Comparison of ENCODE assay signal across 16 cellular contexts in the genomic region with DNA sequence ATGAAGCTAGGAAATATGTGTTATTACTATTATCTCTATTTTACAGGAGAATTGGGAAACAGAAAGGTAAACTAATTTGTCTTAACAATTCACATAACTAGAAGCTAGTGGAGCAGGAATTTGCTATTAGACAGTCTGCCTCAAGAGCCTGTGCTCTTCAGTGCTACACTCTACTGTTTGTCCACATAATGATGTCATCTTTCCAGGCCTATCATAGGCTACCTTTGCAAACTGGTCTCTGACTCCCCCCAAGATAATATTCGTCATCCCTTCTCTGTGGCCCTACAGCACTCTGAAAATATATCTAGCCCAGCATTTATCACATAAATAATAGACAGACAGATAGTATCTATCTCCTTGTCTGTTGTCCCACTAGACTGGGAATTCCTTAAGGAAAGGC. TPM values are rescaled to one million over a fixed set of nuclear protein-coding genes. Genes with fewer than 3 reads are reported as not detected.
DNase-seq lines count a peak whose midpoint lies in the region; ATAC-seq, FAIRE-seq and TF ChIP-seq lines count a peak whose summit lies in the region.
"Had no signal": no experiment of that assay in that cellular context is flagged by ENCODE, and none has a peak within 500 bp of the region (broad histone marks: within the 10 kb centered on the region; RNA-seq: fewer than 3 reads in every experiment).

No MANE protein-coding gene starts in this region.

- no peaks in the 10 kb centered on the region for H3K27me3 ChIP-seq in IMR-90 (ENCODE audit: control insufficient read depth, insufficient read depth, low read length)
- no peaks in the 10 kb centered on the region for H3K27me3 ChIP-seq in GM12878 (replicated peaks in 1 of 2; ENCODE audit: control insufficient read depth in 2 of 2, insufficient read depth in 2 of 2, low read length in 1 of 2)
- H3K27me3 ChIP-seq: SJSA1 had no signal

- CTCF ChIA-PET in IMR-90 (lab: Yijun Ruan, JAX) = no interaction called here
- CTCF ChIA-PET in GM12878 (lab: Yijun Ruan, JAX) = no interaction called here

- dilution Hi-C loops in IMR-90 (cut with HindIII; ENCODE audit: low sequenced_read_pairs, unreplicated experiment) = no loop called here

- ATAC-seq in IMR-90 (ENCODE audit: low read depth) (no peak), GM12878 (no peak), HG02884 (IDR thresholded peaks at IDR 0.05; ENCODE audit: unreplicated experiment) (no peak)
- ATAC-seq: PC-3 had no signal

- TF ChIP-seq CTCF in IMR-90 (conservative IDR thresholded peaks at IDR 0.05; ENCODE audit: low read depth, low read length) (no peak), GM12878 (IDR thresholded peaks at IDR 0.05 in 2 of 3, conservative IDR thresholded peaks at IDR 0.05 in 1 of 3; ENCODE audit: control insufficient read depth in 2 of 3, extremely low read depth in 1 of 3, insufficient read depth in 1 of 3, low read depth in 3 of 3, low read length in 3 of 3) (no peak), mesothelial cell of epicardium (IDR thresholded peaks at IDR 0.05; ENCODE audit: unreplicated experiment) (no peak)

- H3K23ac ChIP-seq in IMR-90 (ENCODE audit: low read depth, low read length) = no peak overlapping the region

- no peak for TF ChIP-seq EP300 in GM12878 (IDR thresholded peaks at IDR 0.05; ENCODE audit: borderline replicate concordance in 1 of 2, control insufficient read depth in 1 of 2, low read depth in 2 of 2, low read length in 2 of 2)

- H3K9ac ChIP-seq in IMR-90 (ENCODE audit: low read depth, low read length) (no peak overlapping the region), GM12878 (ENCODE audit: control insufficient read depth, insufficient read depth, low read length) (no peak overlapping the region)

- SMC1A ChIA-PET in GM12878 (lab: Charles Lee; ENCODE audit: uncharacterized antibody, unreplicated experiment) = interaction anchor here (0.7 to 1.9 kb wide), 3 partner anchors 10 to 815 kb away, joined by 3 to 5 read pairs (median 3); no protein-coding TSS in a partner anchor

- H2AFZ ChIP-seq in IMR-90 (replicated peaks; ENCODE audit: low read length, poor library complexity) (no peak overlapping the region), GM12878 (ENCODE audit: control insufficient read depth, low read depth, low read length) (no peak overlapping the region)

- BruUV-seq in IMR-90 (replicated peaks; lab: Mats Ljungman, UMichigan) (no TSS peak), GM12878 (replicated peaks; lab: Mats Ljungman, UMichigan) (no TSS peak)

- TF ChIP-seq RAD21 in IMR-90 (IDR thresholded peaks at IDR 0.05; ENCODE audit: low read length) = no peak
- TF ChIP-seq RAD21 in GM12878 (IDR thresholded peaks at IDR 0.05; ENCODE audit: insufficient read depth, low read depth, low read length) = no peak

- no peak overlapping the region for H2AK9ac ChIP-seq in IMR-90 (replicated peaks; ENCODE audit: low read depth, low read length, poor library complexity)

- no peak overlapping the region for H2BK15ac ChIP-seq in IMR-90 (ENCODE audit: low read depth, low read length)

- H3K18ac ChIP-seq in IMR-90 (ENCODE audit: low read depth, low read length) = no peak overlapping the region

- H3K4me3 ChIP-seq in IMR-90 (ENCODE audit: insufficient read depth, low read depth, low read length) (no peak overlapping the region), GM12878 (no peak overlapping the region)
- H3K4me3 ChIP-seq: SJSA1 had no signal

- intact Hi-C loops in IMR-90 (cut with micrococcal nuclease) (no loop called here), GM12878 (cut with micrococcal nuclease; ENCODE audit: unreplicated experiment) (no loop called here)

- H3K9me3 ChIP-seq in IMR-90 (ENCODE audit: control insufficient read depth, insufficient read depth, low read length) = no peaks in the 10 kb centered on the region
- no peaks in the 10 kb centered on the region for H3K9me3 ChIP-seq in GM12878 (replicated peaks; ENCODE audit: control insufficient read depth, insufficient read depth, low read length)

- no peak overlapping the region for H2BK120ac ChIP-seq in IMR-90 (ENCODE audit: low read depth, low read length)

- H3K4me2 ChIP-seq in IMR-90 (ENCODE audit: low read depth, low read length) = no peak overlapping the region
- H3K4me2 ChIP-seq in GM12878 (ENCODE audit: control insufficient read depth, insufficient read depth) = no peak overlapping the region

- H3K4me3 Mint-ChIP-seq in mesothelial cell of epicardium = no peak overlapping the region
- H3K4me3 Mint-ChIP-seq: CD14-positive monocyte, H9 had no signal

- no peaks in the 10 kb centered on the region for H3K27me3 Mint-ChIP-seq in mesothelial cell of epicardium (ENCODE audit: low read depth)

- H2AK5ac ChIP-seq in IMR-90 (ENCODE audit: low read depth, low read length) = no peak overlapping the region

- H3K4me1 ChIP-seq in IMR-90 (ENCODE audit: control insufficient read depth, insufficient read depth, low read length) (peaks cover 20% of the 10 kb centered on the region), GM12878 (ENCODE audit: control insufficient read depth, insufficient read depth, low read length) (peaks cover 26% of the 10 kb centered on the region)

- H3K4ac ChIP-seq in IMR-90 (ENCODE audit: low read depth, low read length) = no peak overlapping the region

- WGBS in IMR-90 (ENCODE audit: extremely low coverage in 2 of 2, insufficient read length in 1 of 2), 2 experiments = no CpG with 5 or more reads among the region's 1 CpG
- WGBS in GM12878 (ENCODE audit: insufficient coverage, insufficient replicate concordance, low lambda C conversion rate, missing lambda C conversion rate) = 90% methylated on average over 1 of the region's 1 CpG

- H3K79me2 ChIP-seq in GM12878 (ENCODE audit: control insufficient read depth, insufficient read depth, low read length) = no peaks in the 10 kb centered on the region; the same call in 1 of the 2 replicates

- no peak overlapping the region for H4K8ac ChIP-seq in IMR-90 (ENCODE audit: low read depth in 2 of 2, low read length in 2 of 2)

- peaks cover 28 to 49% of the 10 kb centered on the region in 2 experiments for H3K79me1 ChIP-seq in IMR-90 (ENCODE audit: low read depth in 1 of 2, low read length in 2 of 2)

- peaks cover 69% of the 10 kb centered on the region for H3K4me1 Mint-ChIP-seq in mesothelial cell of epicardium
- H3K4me1 Mint-ChIP-seq: H9 had no signal

- in situ Hi-C loops in IMR-90 (cut with MboI; ENCODE audit: low sequenced_read_pairs) (no loop called here), GM12878 (cut with MboI) (no loop called here)

- H3K56ac ChIP-seq in IMR-90 (ENCODE audit: extremely low read depth, insufficient read depth, low read length) = no peak overlapping the region

- peak; percentile 90 for DNase-seq in DMS53 (lab: John Stamatoyannopoulos, UW)
- DNase-seq in IMR-90 = peak; percentile 8
- DNase-seq in GM12878 (ENCODE audit: low read depth, low spot score) = no peak
- no peak for DNase-seq in mesothelial cell of epicardium (ENCODE audit: low spot score in 2 of 2, unreplicated experiment in 2 of 2)
- no peak for DNase-seq in SKM-1 treated with dmso at 0.1 percent for 144 hours (lab: John Stamatoyannopoulos, UW; ENCODE audit: unreplicated experiment)
- DNase-seq in activated gamma-delta T cell (lab: John Stamatoyannopoulos, UW) = no peak
- DNase-seq: H9, NCI-H1417, NCI-H2171, NCI-H446 treated with DMSO at 0.1 percent for 48 hours, NCI-H748 treated with DMSO at 0.1 percent for 48 hours, PC-3, SW 1271 had no signal

- POLR2A ChIA-PET in IMR-90 (lab: Charles Lee; ENCODE audit: unreplicated experiment) = no interaction called here
- POLR2A ChIA-PET in GM12878 (lab: Charles Lee) = no interaction called here

- H3K27ac ChIP-seq in IMR-90 (ENCODE audit: insufficient read depth, low read length) (no peak overlapping the region), GM12878 (ENCODE audit: control insufficient read depth, insufficient read depth) (no peak overlapping the region)
- H3K27ac ChIP-seq: SJSA1 had no signal

- H3K36me3 Mint-ChIP-seq in mesothelial cell of epicardium = peaks cover 21% of the 10 kb centered on the region

- peaks cover 25% of the 10 kb centered on the region for H4K20me1 ChIP-seq in IMR-90 (ENCODE audit: insufficient read depth, low read length)
- no peaks in the 10 kb centered on the region for H4K20me1 ChIP-seq in GM12878 (ENCODE audit: control insufficient read depth, insufficient read depth)

- H3K14ac ChIP-seq in IMR-90 (replicated peaks; ENCODE audit: low read depth, low read length) = no peak overlapping the region

- TF ChIP-seq POLR2A in IMR-90 (IDR thresholded peaks at IDR 0.05; ENCODE audit: low read depth, low read length) = no peak
- TF ChIP-seq POLR2A in GM12878 (IDR thresholded peaks at IDR 0.05; ENCODE audit: low read depth, low read length) = no peak

- no peak overlapping the region for H2BK20ac ChIP-seq in IMR-90 (ENCODE audit: low read depth, low read length)

- RAD21 ChIA-PET in GM12878 (lab: Charles Lee; ENCODE audit: unreplicated experiment) = no interaction called here

- no peaks in the 10 kb centered on the region for H3K9me3 Mint-ChIP-seq in mesothelial cell of epicardium
- H3K9me3 Mint-ChIP-seq: CD14-positive monocyte, H9 had no signal

- peaks cover 21% of the 10 kb centered on the region for H3K9me1 ChIP-seq in IMR-90 (ENCODE audit: insufficient read depth, low read length)

- H2BK5ac ChIP-seq in IMR-90 (ENCODE audit: low read depth, low read length, poor library complexity, severe bottlenecking) = no peak overlapping the region

- H4K91ac ChIP-seq in IMR-90 (ENCODE audit: insufficient read depth, low read depth, low read length) = no peak overlapping the region

- H4K5ac ChIP-seq in IMR-90 (ENCODE audit: low read depth, low read length) = no peak overlapping the region

- no peak for FAIRE-seq in GM12878 (lab: Jason Lieb, UNC)

- peaks cover 12% of the 10 kb centered on the region for H3K36me3 ChIP-seq in IMR-90 (ENCODE audit: control insufficient read depth, insufficient read depth, low read length)
- H3K36me3 ChIP-seq in GM12878 (ENCODE audit: control insufficient read depth in 2 of 2, insufficient read depth in 2 of 2, low read length in 1 of 2) = peaks cover 9 to 20% of the 10 kb centered on the region in 2 experiments

- H3K27ac Mint-ChIP-seq in mesothelial cell of epicardium = peak overlapping the region; percentile 57
- H3K27ac Mint-ChIP-seq: CD14-positive monocyte, H9 had no signal

RNA-seq across cellular contexts. Expression of a gene that starts 34.1 kb away (rescaled TPM):
- 27.8 and 29.2 TPM in 2 replicates for total RNA-seq in IMR-90 (2012; rRNA removed)
- 10.8 and 13.5 TPM in 2 replicates for polyA plus RNA-seq in IMR-90 (2012; rRNA removed)
- polyA plus RNA-seq in IMR-90 (2012; cell fraction: cytosol; rRNA removed) = 3.8 and 4.7 TPM in 2 replicates
- polyA plus RNA-seq in IMR-90 (2012; cell fraction: nucleus; rRNA removed; ENCODE audit: low replicate concordance) = 9.5 and 28.8 TPM in 2 replicates
- 80.4 and 83.6 TPM in 2 replicates for total RNA-seq in GM12878 (2013; cell fraction: nucleolus; rRNA removed)
- total RNA-seq in GM12878 (2014; rRNA removed) = 29.0 and 33.4 TPM in 2 replicates
- 27.9 and 32.2 TPM in 2 replicates for total RNA-seq in GM12878 (2014; rRNA removed; fragmentation: Illumina TruSeq; extraction: Trizol)
- total RNA-seq in GM12878 (2021) = 20.5 and 22.8 TPM in 2 replicates
- polyA plus RNA-seq in GM12878 (2011; ENCODE audit: low read depth) = 16.0 TPM
- polyA plus RNA-seq in GM12878 (2011; rRNA removed) = 35.8 and 52.4 TPM in 2 replicates
- 16.4 and 16.9 TPM in 2 replicates for polyA plus RNA-seq in GM12878 (2011; cell fraction: cytosol; rRNA removed)
- polyA plus RNA-seq in GM12878 (2011; cell fraction: nucleus; rRNA removed) = 32.5 and 41.6 TPM in 2 replicates
- 19.0 and 19.4 TPM in 2 replicates for polyA plus RNA-seq in GM12878 (2012)
- 27.5 and 34.4 TPM in 2 replicates for polyA plus RNA-seq in GM12878 (2014; fragmentation: Illumina TruSeq; extraction: Trizol)
- polyA plus RNA-seq in GM12878 (2014; fragmentation: Nextera tagmentation; extraction: Ambion mirVana) = 10 to 100 TPM; 13.2 to 17.1 TPM
- 24.5 and 26.4 TPM in 2 replicates for polyA plus RNA-seq in GM12878 (2014; rRNA removed)
- polyA plus RNA-seq in GM12878 (2016; fragmentation: Nextera tagmentation; extraction: Ambion mirVana) = 10 to 100 TPM; 24.8 to 25.5 TPM
- 20.5 and 22.1 TPM in 2 replicates for polyA minus RNA-seq in GM12878 (2011; rRNA and poly(A)+ RNA removed)
- 11.1 and 11.6 TPM in 2 replicates for polyA minus RNA-seq in GM12878 (2011; cell fraction: cytosol; rRNA and poly(A)+ RNA removed)
- 22.7 and 29.0 TPM in 2 replicates for polyA minus RNA-seq in GM12878 (2011; cell fraction: nucleus; rRNA and poly(A)+ RNA removed)
- total RNA-seq in mesothelial cell of epicardium = 38.6 to 40.3 TPM (median 39.5 TPM) in 3 replicates

RNA-seq across cellular contexts. Expression of a gene that starts 52.5 kb away (rescaled TPM):
- total RNA-seq in IMR-90 (2012; rRNA removed) = 0.56 and 0.72 TPM in 2 replicates
- 0.75 and 0.87 TPM in 2 replicates for polyA plus RNA-seq in IMR-90 (2012; rRNA removed)
- polyA plus RNA-seq in IMR-90 (2012; cell fraction: cytosol; rRNA removed) = 0.42 and 0.52 TPM in 2 replicates
- 0.36 and 0.41 TPM in 2 replicates for polyA plus RNA-seq in IMR-90 (2012; cell fraction: nucleus; rRNA removed; ENCODE audit: low replicate concordance)
- 1.6 and 2.2 TPM in 2 replicates for total RNA-seq in GM12878 (2013; cell fraction: nucleolus; rRNA removed)
- 0.79 and 0.98 TPM in 2 replicates for total RNA-seq in GM12878 (2014; rRNA removed)
- total RNA-seq in GM12878 (2014; rRNA removed; fragmentation: Illumina TruSeq; extraction: Trizol) = 0.46 and 0.49 TPM in 2 replicates
- total RNA-seq in GM12878 (2021) = 1.4 and 1.7 TPM in 2 replicates
- 0.72 TPM for polyA plus RNA-seq in GM12878 (2011; ENCODE audit: low read depth)
- 0.22 and 0.37 TPM in 2 replicates for polyA plus RNA-seq in GM12878 (2011; rRNA removed)
- polyA plus RNA-seq in GM12878 (2011; cell fraction: cytosol; rRNA removed) = 0.19 and 0.25 TPM in 2 replicates
- polyA plus RNA-seq in GM12878 (2011; cell fraction: nucleus; rRNA removed) = 0.13 and 0.23 TPM in 2 replicates
- polyA plus RNA-seq in GM12878 (2012) = 0.72 and 1.2 TPM in 2 replicates
- polyA plus RNA-seq in GM12878 (2014; fragmentation: Illumina TruSeq; extraction: Trizol) = 0.67 and 0.75 TPM in 2 replicates
- under 1 TPM; 0.11 to 0.26 TPM for polyA plus RNA-seq in GM12878 (2014; fragmentation: Nextera tagmentation; extraction: Ambion mirVana)
- polyA plus RNA-seq in GM12878 (2014; rRNA removed) = 0.24 and 0.77 TPM in 2 replicates
- under 1 TPM in 1 of 2 experiments, not detected in 1; 0.40 TPM for polyA plus RNA-seq in GM12878 (2016; fragmentation: Nextera tagmentation; extraction: Ambion mirVana)
- 0.05 and 0.44 TPM in 2 replicates for polyA minus RNA-seq in GM12878 (2011; rRNA and poly(A)+ RNA removed)
- not detected in 2 replicates for polyA minus RNA-seq in GM12878 (2011; cell fraction: cytosol; rRNA and poly(A)+ RNA removed)
- 0.67 and 0.73 TPM in 2 replicates for polyA minus RNA-seq in GM12878 (2011; cell fraction: nucleus; rRNA and poly(A)+ RNA removed)
- 25.0 to 27.2 TPM (median 25.5 TPM) in 3 replicates for total RNA-seq in mesothelial cell of epicardium

Comparison
In these comparisons a context has a peak if more than half of its experiments do, and no peak if none do; other contexts are left out.
1. DNase-seq: peak in DMS53 (single experiment) and IMR-90 (single experiment); none in GM12878 (single experiment), mesothelial cell of epicardium (0 of 2), SKM-1 treated with dmso at 0.1 percent for 144 hours (single experiment) and activated gamma-delta T cell (single experiment).